In genomic region chr4:70706516-70706915, GRCh38 we compare ENCODE assay signal across 8 cellular contexts. TPM values are rescaled to one million over a fixed set of nuclear protein-coding genes. Genes with fewer than 3 reads are reported as not detected.
DNase-seq lines count a peak whose midpoint lies in the region; ATAC-seq and TF ChIP-seq lines count a peak whose summit lies in the region.

No MANE protein-coding gene starts in this region.

- H3F3A ChIP-seq in Loucy (ENCODE audit: low read depth), result 0 out of 2 replicates have a peak, but pooled peaks cover 3% of the 10 kb centered on the region

- H3K4me1 ChIP-seq in Loucy (ENCODE audit: insufficient read depth, low read length, poor library complexity, severe bottlenecking), result peaks cover 41% of the 10 kb centered on the region

- peak overlapping the region; percentile 97 for H3K4me2 ChIP-seq in Loucy (ENCODE audit: low read depth, low read length, poor library complexity, severe bottlenecking)

- H3K36me3 Mint-ChIP-seq in CD14-positive monocyte, result peaks cover 0 to 4% of the 10 kb centered on the region in 2 donors
- no peaks in the 10 kb centered on the region for H3K36me3 Mint-ChIP-seq in nephron progenitor cell (ENCODE audit: low read depth)

- no peaks in the 10 kb centered on the region for H3K27me3 Mint-ChIP-seq in CD14-positive monocyte (ENCODE audit: low read depth in 3 of 3)
- no peaks in the 10 kb centered on the region for H3K27me3 Mint-ChIP-seq in nephron progenitor cell (ENCODE audit: low read depth, poor library complexity)

- H3K36me3 ChIP-seq in Loucy (ENCODE audit: insufficient read depth, low read length), result no peaks in the 10 kb centered on the region

- H3K27me3 ChIP-seq in Loucy (ENCODE audit: insufficient read depth, low read length, poor library complexity, severe bottlenecking), result no peaks in the 10 kb centered on the region

- no peak for TF ChIP-seq CTCF in CD14-positive monocyte (IDR thresholded peaks at IDR 0.05)
- TF ChIP-seq CTCF in Loucy (conservative IDR thresholded peaks at IDR 0.05; ENCODE audit: low read length), result no peak
- no peak for TF ChIP-seq CTCF in nephron progenitor cell (IDR thresholded peaks at IDR 0.05)

- peaks cover 53% of the 10 kb centered on the region for H3K79me2 ChIP-seq in Loucy (ENCODE audit: insufficient read depth, low read length)

- H4K20me1 ChIP-seq in Loucy (ENCODE audit: insufficient read depth, low read length, poor library complexity, severe bottlenecking), result peaks cover 11% of the 10 kb centered on the region

- H2AFZ ChIP-seq in Loucy (ENCODE audit: low read length), result no peak overlapping the region

- H3K9me3 ChIP-seq in Loucy (ENCODE audit: insufficient read depth, low read depth, low read length), result no peaks in the 10 kb centered on the region

- DNase-seq in CD14-positive monocyte (ENCODE audit: low spot score) (no peak), dermis blood vessel endothelial cell (peak; percentile 34), nephron progenitor cell (no peak), dedifferentiated amniotic fluid mesenchymal stem cell (ENCODE audit: extremely low spot score) (no peak), NCI-H1694 (lab: John Stamatoyannopoulos, UW) (no peak)

- peak overlapping the region in 4 of 7 donors; percentile 43 to 93 (median 82) for H3K27ac Mint-ChIP-seq in CD14-positive monocyte
- no peak overlapping the region for H3K27ac Mint-ChIP-seq in nephron progenitor cell

- H3K4me1 Mint-ChIP-seq in CD14-positive monocyte (peaks cover 37% of the 10 kb centered on the region), nephron progenitor cell (peaks cover 38% of the 10 kb centered on the region)

- ATAC-seq in GM21786 (IDR thresholded peaks at IDR 0.05; ENCODE audit: unreplicated experiment) (no peak), GM19035 (IDR thresholded peaks at IDR 0.05; ENCODE audit: unreplicated experiment) (no peak)

- peak overlapping the region; percentile 87 for H3K4me3 ChIP-seq in Loucy (ENCODE audit: low read length, poor library complexity, severe bottlenecking)

- intact Hi-C loops in CD14-positive monocyte (cut with micrococcal nuclease), result loop anchor here (5.0 to 10.0 kb wide), 2 partner anchors 48 to 66 kb away; no protein-coding TSS in a partner anchor

- H3K9me3 Mint-ChIP-seq in CD14-positive monocyte (no peaks in the 10 kb centered on the region), nephron progenitor cell (no peaks in the 10 kb centered on the region)

- no peaks in the 10 kb centered on the region for H3K9me2 ChIP-seq in Loucy (replicated peaks; ENCODE audit: low read depth, low read length)

- H3K9ac ChIP-seq in Loucy (ENCODE audit: low read depth, low read length, poor library complexity, severe bottlenecking), result peak overlapping the region; percentile 84

- H3K4me3 Mint-ChIP-seq in CD14-positive monocyte (peak overlapping the region; percentile 93 to 95), nephron progenitor cell (peak overlapping the region; percentile 97)

RNA-seq across cellular contexts. Expression of gene RUFY3, which starts 15.2 kb away (rescaled TPM):
- polyA plus RNA-seq in CD14-positive monocyte, result 10 to 100 TPM; 11.1 to 12.5 TPM
- total RNA-seq in dermis blood vessel endothelial cell, result 50.7 and 58.9 TPM in 2 replicates

RNA-seq across cellular contexts. Expression of gene UTP3, which starts 18.2 kb away (rescaled TPM):
- 10 to 100 TPM in 1 of 2 donors, 1 to 10 TPM in 1; 5.0 to 10.8 TPM for polyA plus RNA-seq in CD14-positive monocyte
- total RNA-seq in dermis blood vessel endothelial cell, result 20.8 and 27.1 TPM in 2 replicates

RNA-seq across cellular contexts. Expression of gene JCHAIN, which starts 40.2 kb away (rescaled TPM):
- 1 to 10 TPM; 1.9 to 6.0 TPM for polyA plus RNA-seq in CD14-positive monocyte
- total RNA-seq in dermis blood vessel endothelial cell, result not detected in 2 replicates
